ENCODE assay signal across 8 cellular contexts in genomic region chr12:101877816-101878811, GRCh38. TPM values are rescaled to one million over a fixed set of nuclear protein-coding genes. Genes with fewer than 3 reads are reported as not detected.
DNase-seq lines count a peak whose midpoint lies in the region; ATAC-seq and TF ChIP-seq lines count a peak whose summit lies in the region.

No MANE protein-coding gene starts in this region.

- no peak for TF ChIP-seq CTCF in heart right ventricle (IDR thresholded peaks at IDR 0.05)

- peak overlapping the region; percentile 41 to 96 (median 78) for H3K4me3 ChIP-seq in heart right ventricle
- H3K4me3 ChIP-seq in rectal smooth muscle tissue (ENCODE audit: low read length), result peak overlapping the region; percentile 98

- H3K9me3 ChIP-seq in heart right ventricle, result no peaks in the 10 kb centered on the region

- H3K9me3 Mint-ChIP-seq in activated T-cell treated with anti-CD3 and anti-CD28 coated beads, Interleukin-2, amount 50 U/mL, for 72 hours, result no peaks in the 10 kb centered on the region

- H3K4me3 Mint-ChIP-seq in activated T-cell treated with anti-CD3 and anti-CD28 coated beads, Interleukin-2, amount 50 U/mL, for 72 hours, result peak overlapping the region; percentile 93 to 94

- H3K36me3 Mint-ChIP-seq in activated T-cell treated with anti-CD3 and anti-CD28 coated beads, Interleukin-2, amount 50 U/mL, for 72 hours (ENCODE audit: insufficient read depth in 2 of 2), result peaks cover 0 to 3% of the 10 kb centered on the region in 2 donors

- H3K4me1 ChIP-seq in heart right ventricle (peaks cover 0 to 52% (median 15%) of the 10 kb centered on the region in 9 donors), rectal smooth muscle tissue (ENCODE audit: control insufficient read depth, insufficient read depth, low read length) (peaks cover 4% of the 10 kb centered on the region)

- H3K27ac ChIP-seq in heart right ventricle, result peak overlapping the region; percentile 72 to 99 (median 97)
- H3K27ac ChIP-seq in rectal smooth muscle tissue (ENCODE audit: low read depth, low read length), result peak overlapping the region; percentile 95

- intact Hi-C loops in heart right ventricle (cut with DNase I), result loop anchor here in 3 of 10 donors (2.0 to 5.0 kb wide), 3 partner anchors 36 to 47 kb away; partner anchors contain the start of gene GNPTAB (in 2 of the 3)

- H3K9ac ChIP-seq in rectal smooth muscle tissue (ENCODE audit: low read length), result peak overlapping the region; percentile 84

- 6 to 8% methylated on average over 31 of the region's 31 CpGs for WGBS in heart right ventricle, 2 donors

- H3K36me3 ChIP-seq in heart right ventricle (peaks cover 0 to 3% (median 0%) of the 10 kb centered on the region in 9 donors), rectal smooth muscle tissue (ENCODE audit: control insufficient read depth, insufficient read depth, low read length) (no peaks in the 10 kb centered on the region)

- peak; percentile 58 for DNase-seq in ELF-1 (ENCODE audit: low read depth, low spot score)
- peak; percentile 23 for DNase-seq in HuH-7.5 (ENCODE audit: low spot score)
- DNase-seq in activated T-cell treated with anti-CD3 and anti-CD28 coated beads, Interleukin-2, amount 50 U/mL, for 72 hours, result no peak
- peak in 1 of 2 donors; percentile 35 for DNase-seq in heart right ventricle
- DNase-seq in NCI-H2171 treated with DMSO at 0.1 percent for 48 hours (lab: John Stamatoyannopoulos, UW), result no peak
- no peak for DNase-seq in NCI-H446 treated with DMSO at 0.1 percent for 48 hours (lab: John Stamatoyannopoulos, UW)

- ATAC-seq in GM21515 (IDR thresholded peaks at IDR 0.05; ENCODE audit: unreplicated experiment), result peak; percentile 17
- peak; percentile 17 to 29 for ATAC-seq in activated T-cell treated with anti-CD3 and anti-CD28 coated beads, Interleukin-2, amount 50 U/mL, for 72 hours (replicated peaks in 1 of 2)
- peak in 4 of 8 donors; percentile 2 to 7 (median 6) for ATAC-seq in heart right ventricle

- no peaks in the 10 kb centered on the region for H3K27me3 ChIP-seq in heart right ventricle
- H3K27me3 ChIP-seq in rectal smooth muscle tissue (ENCODE audit: control insufficient read depth, insufficient read depth, low read length), result no peaks in the 10 kb centered on the region

- H3K27me3 Mint-ChIP-seq in activated T-cell treated with anti-CD3 and anti-CD28 coated beads, Interleukin-2, amount 50 U/mL, for 72 hours (ENCODE audit: low read depth), result peaks cover 8% of the 10 kb centered on the region

- peak overlapping the region; percentile 95 for H3K27ac Mint-ChIP-seq in activated T-cell treated with anti-CD3 and anti-CD28 coated beads, Interleukin-2, amount 50 U/mL, for 72 hours

- H3K4me1 Mint-ChIP-seq in activated T-cell treated with anti-CD3 and anti-CD28 coated beads, Interleukin-2, amount 50 U/mL, for 72 hours (ENCODE audit: low read depth), result peaks cover 18% of the 10 kb centered on the region

RNA-seq across cellular contexts. Expression of gene DRAM1, which starts 0.7 kb away (rescaled TPM):
- 1 to 10 TPM; 6.4 to 9.9 TPM for total RNA-seq in activated T-cell treated with anti-CD3 and anti-CD28 coated beads, Interleukin-2, amount 50 U/mL, for 72 hours
- 10 to 100 TPM in 2 of 10 donors, 1 to 10 TPM in 8; 2.4 to 19.6 (median 3.3) TPM for total RNA-seq in heart right ventricle
- 1 to 10 TPM; 4.2 to 4.3 TPM for polyA plus RNA-seq in heart right ventricle

RNA-seq across cellular contexts. Expression of gene GNPTAB, which starts 47.4 kb away (rescaled TPM):
- 10 to 100 TPM; 32.3 to 44.3 TPM for total RNA-seq in activated T-cell treated with anti-CD3 and anti-CD28 coated beads, Interleukin-2, amount 50 U/mL, for 72 hours
- 10 to 100 TPM; 39.9 to 60.6 (median 49.0) TPM for total RNA-seq in heart right ventricle
- polyA plus RNA-seq in heart right ventricle, result 10 to 100 TPM; 10.5 to 24.6 TPM

Comparison
In these comparisons a context has a peak if more than half of its experiments do, and no peak if none do; other contexts are left out.
1. DNase-seq: peak in ELF-1 (single experiment) and HuH-7.5 (single experiment); none in activated T-cell treated with anti-CD3 and anti-CD28 coated beads, Interleukin-2, amount 50 U/mL, for 72 hours (0 of 2), NCI-H2171 treated with DMSO at 0.1 percent for 48 hours (single experiment) and NCI-H446 treated with DMSO at 0.1 percent for 48 hours (single experiment).